Comparison of ENCODE assay signal across 8 cellular contexts in genomic region chrX:135435933-135436332, GRCh38. TPM values are rescaled to one million over a fixed set of nuclear protein-coding genes. Genes with fewer than 3 reads are reported as not detected.
"Had no signal": no experiment of that assay in that cellular context is flagged by ENCODE, and none has a peak within 500 bp of the region (broad histone marks: within the 10 kb centered on the region; RNA-seq: fewer than 3 reads in every experiment).

No MANE protein-coding gene starts in this region.

- ATAC-seq: GM12878 had no signal

- H3K4me3 ChIP-seq: GM12878 had no signal

- FAIRE-seq: G401.6, GM12878, GM12891, GM12892, GM19239 had no signal

- DNase-seq: GDM1, GF-D8 had no signal

RNA-seq across cellular contexts. Expression of gene SMIM10L2A, which starts 14.2 kb away (rescaled TPM):
- total RNA-seq: G401 had no signal
